21 cellular contexts compared by ENCODE assay signal in genomic region chr5:2135354-2135753, GRCh38.
"Had no signal": no experiment of that assay in that cellular context is flagged by ENCODE, and none has a peak within 500 bp of the region (broad histone marks: within the 10 kb centered on the region; RNA-seq: fewer than 3 reads in every experiment).

No MANE protein-coding gene starts in this region.

- H3K27ac Mint-ChIP-seq: activated CD8-positive, alpha-beta T cell treated with anti-CD3 and anti-CD28 coated beads, Interleukin-2, amount 10 ng/mL, durations not matched to agents 7 days and 5 days; dendritic cell treated with granulocyte-macrophage colony-stimulating factor and Interleukin-4, amounts not matched to agents 40 ng/mL and 50 ng/mL, for 4 days; immature natural killer cell; memory B cell had no signal

- FAIRE-seq: astrocyte, endothelial cell of umbilical vein had no signal

- H3K4me3 ChIP-seq: esophagus muscularis mucosa, gastroesophageal sphincter, prostate gland, right atrium auricular region, skin epidermis, suprapubic skin had no signal

- DNase-seq: activated CD4-positive, alpha-beta T cell treated with anti-CD3 and anti-CD28 coated beads, Interleukin-2, amount 10 ng/mL, durations not matched to agents 24 days and 14 days; activated CD8-positive, alpha-beta T cell treated with anti-CD3 and anti-CD28 coated beads, Interleukin-2, amount 10 ng/mL, durations not matched to agents 7 days and 5 days; activated effector memory CD4-positive, alpha-beta T cell treated with Interleukin-2 at 50 U/mL for 16 hours; activated naive CD4-positive, alpha-beta T cell treated with anti-CD3 and anti-CD28 coated beads, Interleukin-2, amount 50 U/mL, for 16 hours; activated T-cell treated with anti-CD3 and anti-CD28 coated beads, Interleukin-2, amount 50 U/mL, for 4 hours; effector CD8-positive, alpha-beta T cell; immature natural killer cell; stimulated activated CD4-positive, alpha-beta T cell treated with anti-CD3 and anti-CD28 coated beads, Interleukin-4, amount 100 ng/mL, for 1 hour; stimulated activated naive CD8-positive, alpha-beta T cell treated with anti-CD3 and anti-CD28 coated beads, Interleukin-15, amount 100 ng/mL, for 72 hours; trophoblast cell had no signal

- H3K9me3 Mint-ChIP-seq: activated T-cell treated with anti-CD3 and anti-CD28 coated beads, Interleukin-2, amount 50 U/mL, for 4 hours; immature natural killer cell had no signal

- H3K27me3 Mint-ChIP-seq: activated CD4-positive, alpha-beta T cell treated with anti-CD3 and anti-CD28 coated beads, Interleukin-2, amount 10 ng/mL, durations not matched to agents 24 days and 14 days; dendritic cell treated with granulocyte-macrophage colony-stimulating factor and Interleukin-4, amounts not matched to agents 40 ng/mL and 50 ng/mL, for 4 days had no signal

- H3K4me1 ChIP-seq: esophagus muscularis mucosa, gastroesophageal sphincter, prostate gland, suprapubic skin had no signal

- H3K36me3 Mint-ChIP-seq: immature natural killer cell, memory B cell had no signal

- H3K27me3 ChIP-seq: right atrium auricular region, suprapubic skin had no signal

- ATAC-seq: activated CD8-positive, alpha-beta T cell treated with anti-CD3 and anti-CD28 coated beads, Interleukin-2, amount 10 ng/mL, durations not matched to agents 7 days and 5 days; activated T-cell treated with anti-CD3 and anti-CD28 coated beads, Interleukin-2, amount 50 U/mL, for 4 hours; gastroesophageal sphincter; stimulated activated naive CD8-positive, alpha-beta T cell treated with anti-CD3 and anti-CD28 coated beads, Interleukin-15, amount 100 ng/mL, for 72 hours had no signal

- H3K4me3 Mint-ChIP-seq: activated CD4-positive, alpha-beta T cell treated with anti-CD3 and anti-CD28 coated beads, Interleukin-2, amount 10 ng/mL, durations not matched to agents 24 days and 14 days; activated CD8-positive, alpha-beta T cell treated with anti-CD3 and anti-CD28 coated beads, Interleukin-2, amount 10 ng/mL, durations not matched to agents 7 days and 5 days; activated T-cell treated with anti-CD3 and anti-CD28 coated beads, Interleukin-2, amount 50 U/mL, for 4 hours; dendritic cell treated with granulocyte-macrophage colony-stimulating factor and Interleukin-4, amounts not matched to agents 40 ng/mL and 50 ng/mL, for 4 days; immature natural killer cell; memory B cell; nephron; stimulated activated naive CD8-positive, alpha-beta T cell treated with anti-CD3 and anti-CD28 coated beads, Interleukin-15, amount 100 ng/mL, for 72 hours had no signal

- H3K27ac ChIP-seq: esophagus muscularis mucosa, gastroesophageal sphincter, prostate gland, right atrium auricular region, suprapubic skin had no signal

- H3K36me3 ChIP-seq: esophagus muscularis mucosa, gastroesophageal sphincter, prostate gland, right atrium auricular region, suprapubic skin had no signal

- H3K4me1 Mint-ChIP-seq: immature natural killer cell, memory B cell had no signal

- H3K9me3 ChIP-seq: esophagus muscularis mucosa, gastroesophageal sphincter, prostate gland, right atrium auricular region, suprapubic skin had no signal
